In genomic region chr7:37916673-37917660, GRCh38 we compare ENCODE assay signal across 8 cellular contexts. TPM values are rescaled to one million over a fixed set of nuclear protein-coding genes. Genes with fewer than 3 reads are reported as not detected.
DNase-seq lines count a peak whose midpoint lies in the region; ATAC-seq, FAIRE-seq and TF ChIP-seq lines count a peak whose summit lies in the region.

TSS of gene SFRP4 (minus strand) at chr7:37916817. CDS start at chr7:37916537, 280 bp downstream.

- in situ Hi-C loops in GM12878 (cut with MboI), result no loop called here

- no peaks in the 10 kb centered on the region for H3K36me3 Mint-ChIP-seq in activated CD4-positive, alpha-beta T cell treated with anti-CD3 and anti-CD28 coated beads for 36 hours (ENCODE audit: low read depth)

- POLR2A ChIA-PET in activated CD4-positive, alpha-beta T cell treated with anti-CD3 and anti-CD28 coated beads for 36 hours (lab: Charles Lee), result interaction anchor here (0.7 kb wide), 1 partner anchor 910 kb away, joined by 3 read pairs; no protein-coding TSS in a partner anchor
- POLR2A ChIA-PET in GM12878 (lab: Charles Lee), result interaction anchor here (1.1 to 3.2 kb wide), 4 partner anchors 13 to 31 kb away, joined by 3 to 17 read pairs (median 8); no protein-coding TSS in a partner anchor

- H3K36me3 ChIP-seq in GM12878 (ENCODE audit: control insufficient read depth in 2 of 2, insufficient read depth in 2 of 2, low read length in 1 of 2), result no peaks in the 10 kb centered on the region
- H3K36me3 ChIP-seq in rectal smooth muscle tissue (ENCODE audit: control insufficient read depth, insufficient read depth, low read length), result no peaks in the 10 kb centered on the region

- no peaks in the 10 kb centered on the region for H4K20me1 ChIP-seq in GM12878 (ENCODE audit: control insufficient read depth, insufficient read depth)

- H3K27me3 ChIP-seq in GM12878 (replicated peaks in 1 of 2; ENCODE audit: control insufficient read depth in 2 of 2, insufficient read depth in 2 of 2, low read length in 1 of 2) (peaks cover 0 to 4% of the 10 kb centered on the region in 2 experiments; a peak in 2 of 4 replicates), rectal smooth muscle tissue (ENCODE audit: control insufficient read depth, insufficient read depth, low read length) (peaks cover 2% of the 10 kb centered on the region)

- peaks cover 15% of the 10 kb centered on the region for H3K4me1 Mint-ChIP-seq in activated CD4-positive, alpha-beta T cell treated with anti-CD3 and anti-CD28 coated beads for 36 hours

- H3K4me1 ChIP-seq in GM12878 (ENCODE audit: control insufficient read depth, insufficient read depth, low read length), result peaks cover 13% of the 10 kb centered on the region
- H3K4me1 ChIP-seq in rectal smooth muscle tissue (ENCODE audit: control insufficient read depth, insufficient read depth, low read length), result no peaks in the 10 kb centered on the region

- 18% methylated on average over 42 of the region's 46 CpGs for WGBS in GM12878 (ENCODE audit: insufficient coverage, insufficient replicate concordance, low lambda C conversion rate, missing lambda C conversion rate)
- WGBS in lower leg skin, 2 donors, result 3% methylated on average over 33 to 34 of the region's 46 CpGs

- peak within 1 kb of the TSS; percentile 51 for H3K4me2 ChIP-seq in GM12878 (ENCODE audit: control insufficient read depth, insufficient read depth)

- peak; percentile 67 for TF ChIP-seq RAD21 in GM12878 (IDR thresholded peaks at IDR 0.05; ENCODE audit: insufficient read depth, low read depth, low read length)

- BruUV-seq in GM12878 (replicated peaks; lab: Mats Ljungman, UMichigan), result no TSS peak

- DNase-seq in activated CD4-positive, alpha-beta T cell treated with anti-CD3 and anti-CD28 coated beads for 36 hours, result peak; percentile 34
- no peak for DNase-seq in activated CD4-positive, alpha-beta T cell treated with anti-CD3 and anti-CD28 coated beads for 4 hours
- peak; percentile 54 to 84 for DNase-seq in NCI-H526 (lab: John Stamatoyannopoulos, UW)
- no peak for DNase-seq in GM12878 (ENCODE audit: low read depth, low spot score)
- peak; percentile 46 to 52 for DNase-seq in hippocampal formation (lab: John Stamatoyannopoulos, UW)
- no peak for DNase-seq in lower leg skin (ENCODE audit: low spot score in 2 of 2)

- no peak within 1 kb of the TSS for H3K9ac ChIP-seq in GM12878 (ENCODE audit: control insufficient read depth, insufficient read depth, low read length)
- peak within 1 kb of the TSS; percentile 14 for H3K9ac ChIP-seq in rectal smooth muscle tissue (ENCODE audit: low read length)

- TF ChIP-seq POLR2A in GM12878 (IDR thresholded peaks at IDR 0.05; ENCODE audit: low read depth, low read length) (no peak), lower leg skin (IDR thresholded peaks at IDR 0.05) (no peak)

- H3K27ac Mint-ChIP-seq in activated CD4-positive, alpha-beta T cell treated with anti-CD3 and anti-CD28 coated beads for 36 hours, result no peak within 1 kb of the TSS

- peak; percentile 93 for FAIRE-seq in GM12878 (lab: Jason Lieb, UNC)

- H3K27ac ChIP-seq in GM12878 (ENCODE audit: control insufficient read depth, insufficient read depth) (no peak within 1 kb of the TSS), rectal smooth muscle tissue (ENCODE audit: low read depth, low read length) (peak within 1 kb of the TSS; percentile 50)

- TF ChIP-seq CTCF in GM12878 (IDR thresholded peaks at IDR 0.05 in 2 of 3, conservative IDR thresholded peaks at IDR 0.05 in 1 of 3; ENCODE audit: control insufficient read depth in 2 of 3, extremely low read depth in 1 of 3, insufficient read depth in 1 of 3, low read depth in 3 of 3, low read length in 3 of 3) (peak; percentile 72 to 74 (median 73)), lower leg skin (IDR thresholded peaks at IDR 0.05) (no peak)

- CTCF ChIA-PET in activated CD4-positive, alpha-beta T cell treated with anti-CD3 and anti-CD28 coated beads for 36 hours (lab: Charles Lee), result interaction anchor here (0.7 to 4.3 kb wide), 10 partner anchors 8 to 597 kb away, joined by 3 to 19 read pairs (median 3); no protein-coding TSS in a partner anchor
- CTCF ChIA-PET in GM12878 (lab: Yijun Ruan, JAX), result interaction anchor here (0.6 to 7.5 kb wide), 71 partner anchors 8 to 457 kb away, joined by 3 to 108 read pairs (median 4); no protein-coding TSS in a partner anchor

- peaks cover under 1% of the 10 kb centered on the region; the same call in 1 of the 2 replicates for H3K79me2 ChIP-seq in GM12878 (ENCODE audit: control insufficient read depth, insufficient read depth, low read length)

- peaks cover 52% of the 10 kb centered on the region for H3K27me3 Mint-ChIP-seq in activated CD4-positive, alpha-beta T cell treated with anti-CD3 and anti-CD28 coated beads for 36 hours

- H3K4me3 ChIP-seq in GM12878 (peak within 1 kb of the TSS; percentile 48), rectal smooth muscle tissue (ENCODE audit: low read length) (peak within 1 kb of the TSS; percentile 72), lower leg skin (ENCODE audit: low read depth, poor library complexity, severe bottlenecking) (no peak within 1 kb of the TSS)

- RAD21 ChIA-PET in GM12878 (lab: Charles Lee; ENCODE audit: unreplicated experiment), result interaction anchor here (0.9 to 4.4 kb wide), 37 partner anchors 7 to 451 kb away, joined by 3 to 24 read pairs (median 4); no protein-coding TSS in a partner anchor

- H2AFZ ChIP-seq in GM12878 (ENCODE audit: control insufficient read depth, low read depth, low read length), result peak within 1 kb of the TSS; percentile 46

- H3K9me3 Mint-ChIP-seq in activated CD4-positive, alpha-beta T cell treated with anti-CD3 and anti-CD28 coated beads for 36 hours (ENCODE audit: low read depth), result no peaks in the 10 kb centered on the region

- no peak for ATAC-seq in activated CD4-positive, alpha-beta T cell treated with anti-CD3 and anti-CD28 coated beads for 36 hours
- ATAC-seq in HG02870 (IDR thresholded peaks at IDR 0.05; ENCODE audit: unreplicated experiment) (peak; percentile 46), GM12878 (peak; percentile 44)

- peak within 1 kb of the TSS; percentile 35 for H3K4me3 Mint-ChIP-seq in activated CD4-positive, alpha-beta T cell treated with anti-CD3 and anti-CD28 coated beads for 36 hours

- SMC1A ChIA-PET in GM12878 (lab: Charles Lee; ENCODE audit: uncharacterized antibody, unreplicated experiment), result interaction anchor here (0.5 to 8.5 kb wide), 41 partner anchors 13 to 457 kb away, joined by 3 to 98 read pairs (median 4); partner anchors contain the start of gene STARD3NL

- TF ChIP-seq EP300 in GM12878 (IDR thresholded peaks at IDR 0.05; ENCODE audit: borderline replicate concordance in 1 of 2, control insufficient read depth in 1 of 2, low read depth in 2 of 2, low read length in 2 of 2), result no peak

- H3K9me3 ChIP-seq in GM12878 (replicated peaks; ENCODE audit: control insufficient read depth, insufficient read depth, low read length), result no peaks in the 10 kb centered on the region

- intact Hi-C loops in activated CD4-positive, alpha-beta T cell treated with anti-CD3 and anti-CD28 coated beads for 36 hours (cut with DNase I, micrococcal nuclease), result loop anchor here in 1 of 2 experiments (5.0 to 10.0 kb wide), 2 partner anchors 305 to 458 kb away; no protein-coding TSS in a partner anchor
- intact Hi-C loops in GM12878 (cut with micrococcal nuclease; ENCODE audit: unreplicated experiment), result loop anchor here (5.0 kb wide), 3 partner anchors 105 to 305 kb away; no protein-coding TSS in a partner anchor
- intact Hi-C loops in lower leg skin (cut with DNase I; ENCODE audit: low total_unique reads), result no loop called here

TF ChIP-seq in GM12878, 131 proteins besides CTCF, POLR2A, EP300 and RAD21 (continues in another document):
- no peak for TF ChIP-seq MYC (IDR thresholded peaks at IDR 0.05; ENCODE audit: insufficient read depth, insufficient read length, insufficient replicate concordance, low read length, severe bottlenecking)
- TF ChIP-seq CREM (IDR thresholded peaks at IDR 0.05; ENCODE audit: low read depth), result no peak
- peak; percentile 68; the same call in 1 of the 2 replicates for TF ChIP-seq SMC3 (IDR thresholded peaks at IDR 0.05; ENCODE audit: borderline replicate concordance, low read length)
- peak; percentile 50 for TF ChIP-seq ATF7 (IDR thresholded peaks at IDR 0.05; ENCODE audit: low read depth)
- no peak for TF ChIP-seq FOXM1 (IDR thresholded peaks at IDR 0.05; ENCODE audit: low read depth, low read length)
- peak; percentile 60; the same call in 1 of the 2 replicates for TF ChIP-seq SMARCA5 (IDR thresholded peaks at IDR 0.05)
- TF ChIP-seq STAT1 (conservative IDR thresholded peaks at IDR 0.05), result no peak
- no peak for TF ChIP-seq RUNX3 (IDR thresholded peaks at IDR 0.05; ENCODE audit: low read length)
- TF ChIP-seq ZSCAN29 (IDR thresholded peaks at IDR 0.05), result no peak
- 0 out of 4 replicates have a peak, but pooled peaks of 1 of the 2 experiments have one; percentile 9 for TF ChIP-seq IKZF2 (IDR thresholded peaks at IDR 0.05)
- peak; percentile 39; the same call in 1 of the 2 replicates for TF ChIP-seq IKZF1 (conservative IDR thresholded peaks at IDR 0.05)
- TF ChIP-seq MEF2A (IDR thresholded peaks at IDR 0.05; ENCODE audit: insufficient read depth, low read depth, low read length), result no peak

RNA-seq across cellular contexts. Expression of gene SFRP4, which starts in this region (rescaled TPM):
- total RNA-seq in activated CD4-positive, alpha-beta T cell treated with anti-CD3 and anti-CD28 coated beads for 36 hours, result not detected
- not detected in 2 replicates for total RNA-seq in GM12878 (2013; cell fraction: nucleolus; rRNA removed)
- total RNA-seq in GM12878 (2014; rRNA removed) (not detected in 2 replicates), GM12878 (2014; rRNA removed; fragmentation: Illumina TruSeq; extraction: Trizol) (not detected in 2 replicates), GM12878 (2021) (0.24 TPM in 1 of 2 replicates, not detected in the other), lower leg skin (under 1 TPM; 0.15 to 0.94 (median 0.20) TPM)
- polyA plus RNA-seq in GM12878 (2011; ENCODE audit: low read depth), result not detected
- polyA plus RNA-seq in GM12878 (2011; rRNA removed) (0.14 and 0.20 TPM in 2 replicates), GM12878 (2014; fragmentation: Illumina TruSeq; extraction: Trizol) (not detected in 2 replicates), GM12878 (2014; fragmentation: Nextera tagmentation; extraction: Ambion mirVana) (under 1 TPM in 1 of 2 experiments, not detected in 1; 0.02 TPM), GM12878 (2014; rRNA removed) (0.03 and 0.15 TPM in 2 replicates), GM12878 (2016; fragmentation: Nextera tagmentation; extraction: Ambion mirVana) (not detected)
- polyA plus RNA-seq in GM12878 (2011; cell fraction: cytosol; rRNA removed), result 0.06 and 0.08 TPM in 2 replicates
- 0.07 and 0.13 TPM in 2 replicates for polyA plus RNA-seq in GM12878 (2011; cell fraction: nucleus; rRNA removed)
- 0.04 and 0.08 TPM in 2 replicates for polyA plus RNA-seq in GM12878 (2012)
- polyA minus RNA-seq in GM12878 (2011; rRNA and poly(A)+ RNA removed), result 0.10 and 0.29 TPM in 2 replicates
- polyA minus RNA-seq in GM12878 (2011; cell fraction: cytosol; rRNA and poly(A)+ RNA removed), result not detected in 2 replicates
- 0.24 TPM in 1 of 2 replicates, not detected in the other for polyA minus RNA-seq in GM12878 (2011; cell fraction: nucleus; rRNA and poly(A)+ RNA removed)

Comparison
In these comparisons a context has a peak if more than half of its experiments do, and no peak if none do; other contexts are left out.
1. Peak in DNase-seq in activated CD4-positive, alpha-beta T cell treated with anti-CD3 and anti-CD28 coated beads for 36 hours; RNA of the gene not detected or under 1 TPM.
2. Peak in ATAC-seq, H3K4me3 ChIP-seq and H3K4me2 ChIP-seq in GM12878; RNA of the gene not detected or under 1 TPM.
3. DNase-seq: peak in NCI-H526 (2 of 2) and hippocampal formation (2 of 2); none in activated CD4-positive, alpha-beta T cell treated with anti-CD3 and anti-CD28 coated beads for 4 hours (0 of 2), GM12878 (single experiment) and lower leg skin (0 of 2).
4. CTCF ChIP-seq: peak in GM12878 (3 of 3); none in lower leg skin (0 of 3).